18 cellular contexts compared by ENCODE assay signal in the genomic region with DNA sequence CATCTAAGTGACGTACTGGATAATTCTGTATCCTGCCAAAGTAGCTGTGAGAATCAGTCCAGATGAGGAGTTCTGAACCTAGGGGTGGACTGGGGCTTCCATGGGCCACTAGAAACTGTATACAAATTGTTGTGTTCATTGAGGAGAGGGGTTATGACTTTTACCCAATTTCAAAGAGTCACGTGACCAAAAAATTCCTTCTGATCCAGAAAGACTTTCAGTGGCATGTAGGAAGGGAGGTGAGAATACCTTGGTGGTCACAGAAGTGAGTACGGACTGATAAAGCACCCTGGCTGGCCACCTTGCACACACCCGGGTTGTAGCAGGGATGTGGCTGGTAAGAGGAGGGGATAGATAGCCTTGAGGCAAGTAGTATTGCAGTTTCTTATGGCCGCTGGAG.
"Had no signal": no experiment of that assay in that cellular context is flagged by ENCODE, and none has a peak within 500 bp of the region (broad histone marks: within the 10 kb centered on the region; RNA-seq: fewer than 3 reads in every experiment).

No MANE protein-coding gene starts in this region.

- FAIRE-seq: kidney, urothelium cell line had no signal

- ATAC-seq: activated T-helper 17 cell treated with anti-CD3 and anti-CD28 coated beads, Interleukin-2, amount 50 U/mL, for 72 hours; gastrocnemius medialis; left lung had no signal

- H3K9me3 ChIP-seq: gastrocnemius medialis, left lung had no signal

- H3K36me3 ChIP-seq: gastrocnemius medialis, left lung, WERI-Rb-1 had no signal

- H3K27me3 ChIP-seq: dorsolateral prefrontal cortex, gastrocnemius medialis, left lung had no signal

- H3K27ac ChIP-seq: dorsolateral prefrontal cortex, left lung, WERI-Rb-1 had no signal

- H3K4me3 ChIP-seq: dorsolateral prefrontal cortex, gastrocnemius medialis, left lung had no signal

- DNase-seq: activated CD4-positive, alpha-beta memory T cell treated with anti-CD3 and anti-CD28 coated beads for 36 hours; activated naive CD4-positive, alpha-beta T cell; activated naive CD8-positive, alpha-beta T cell treated with anti-CD3 and anti-CD28 coated beads for 36 hours; amniotic stem cell; erythroblast; gastrocnemius medialis; head of caudate nucleus; kidney; left lung; nephron progenitor cell; occipital lobe; retina; stimulated activated naive CD4-positive, alpha-beta T cell; T-helper 2 cell; WERI-Rb-1 had no signal
